In genomic region chr6:92369309-92369708, GRCh38 we compare ENCODE assay signal across 14 cellular contexts.
DNase-seq lines count a peak whose midpoint lies in the region; ATAC-seq lines count a peak whose summit lies in the region.
"Had no signal": no experiment of that assay in that cellular context is flagged by ENCODE, and none has a peak within 500 bp of the region (broad histone marks: within the 10 kb centered on the region; RNA-seq: fewer than 3 reads in every experiment).

No MANE protein-coding gene starts in this region.

- DNase-seq in NCI-H748 (lab: John Stamatoyannopoulos, UW; ENCODE audit: unreplicated experiment) (peak; percentile 26), NCI-H748 treated with DMSO at 0.1 percent for 48 hours (lab: John Stamatoyannopoulos, UW) (no peak), NCI-H1436 (lab: John Stamatoyannopoulos, UW) (peak; percentile 67), astrocyte of the hippocampus (ENCODE audit: low read depth, low spot score) (peak; percentile 2)
- DNase-seq: ACHN; BE2C; C1 segment of cervical spinal cord; Caco-2; CD4-positive, CD25-positive, alpha-beta regulatory T cell; GOT3; H7 had no signal

- ATAC-seq in HG03025 (IDR thresholded peaks at IDR 0.05; ENCODE audit: low FRiP score, unreplicated experiment) (no peak), HG02840 (IDR thresholded peaks at IDR 0.05; ENCODE audit: low FRiP score, unreplicated experiment) (no peak)
- ATAC-seq: HCT116 had no signal
